8 cellular contexts compared by ENCODE assay signal in the genomic region with DNA sequence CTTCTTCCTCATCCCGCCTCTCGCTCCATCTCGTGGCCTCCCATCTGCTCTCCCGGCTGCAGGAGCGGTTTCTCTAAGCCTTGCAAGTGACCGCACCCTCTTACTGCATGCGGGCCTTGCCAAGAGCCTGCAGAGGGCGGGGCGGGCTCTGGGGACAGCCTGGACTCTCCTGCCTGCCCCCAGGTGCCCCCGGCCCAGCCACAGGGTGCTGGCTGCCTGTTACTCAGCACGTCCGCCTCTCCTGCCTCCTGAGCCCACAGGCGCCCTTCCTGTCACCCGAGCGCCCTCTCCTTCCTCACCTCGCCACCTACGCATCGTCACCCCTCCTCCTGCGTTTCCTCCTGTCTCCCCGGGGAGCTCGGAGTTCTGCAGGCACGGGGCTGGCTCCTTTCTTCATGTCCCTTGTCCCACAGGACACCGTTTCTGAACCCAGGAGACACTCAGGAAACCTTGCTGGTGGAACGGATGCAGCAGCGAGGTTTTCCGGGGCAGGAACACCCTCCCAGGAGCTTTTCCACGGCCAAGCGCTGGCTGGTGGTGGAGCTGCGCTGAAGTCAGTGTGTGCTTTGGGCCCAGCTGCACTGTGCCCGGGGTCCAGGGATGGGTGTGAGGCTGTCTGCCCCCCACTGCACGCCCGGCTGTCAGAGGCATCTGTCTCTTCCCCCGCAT. TPM values are rescaled to one million over a fixed set of nuclear protein-coding genes. Genes with fewer than 3 reads are reported as not detected.
A peak's percentile ranks its signal among the peaks of the same experiment; 100 is the strongest.
DNase-seq lines count a peak whose midpoint lies in the region; ATAC-seq and TF ChIP-seq lines count a peak whose summit lies in the region.

No MANE protein-coding gene starts in this region.

- TF ChIP-seq CTCF in right lobe of liver (IDR thresholded peaks at IDR 0.05) = no peak
- TF ChIP-seq CTCF in type B pancreatic cell (conservative IDR thresholded peaks at IDR 0.05) = no peak

- peak overlapping the region; percentile 93 for H3K27ac Mint-ChIP-seq in activated naive CD4-positive, alpha-beta T cell treated with anti-CD3 and anti-CD28 coated beads, Interleukin-2, amount 10 ng/mL, durations not matched to agents 7 days and 5 days
- no peak overlapping the region for H3K27ac Mint-ChIP-seq in type B pancreatic cell

- peaks cover 7% of the 10 kb centered on the region for H3K9me3 Mint-ChIP-seq in activated naive CD4-positive, alpha-beta T cell treated with anti-CD3 and anti-CD28 coated beads, Interleukin-2, amount 10 ng/mL, durations not matched to agents 7 days and 5 days
- no peaks in the 10 kb centered on the region for H3K9me3 Mint-ChIP-seq in type B pancreatic cell

- no peaks in the 10 kb centered on the region for H3K27me3 ChIP-seq in right lobe of liver

- no peaks in the 10 kb centered on the region for H3K36me3 ChIP-seq in right lobe of liver

- no peak overlapping the region for H3K4me3 ChIP-seq in right lobe of liver

- intact Hi-C loops in right lobe of liver (cut with DNase I) = no loop called here

- peak; percentile 26 for TF ChIP-seq POLR2A in GM18526 (IDR thresholded peaks at IDR 0.05; ENCODE audit: extremely low read depth, insufficient read length)
- no peak for TF ChIP-seq POLR2A in right lobe of liver (IDR thresholded peaks at IDR 0.05)

- ATAC-seq in HG02885 (IDR thresholded peaks at IDR 0.05; ENCODE audit: poor library complexity, unreplicated experiment) = peak; percentile 59
- ATAC-seq in right lobe of liver = peak; percentile 25 to 49 (median 36)

- peaks cover 28% of the 10 kb centered on the region for H3K36me3 Mint-ChIP-seq in activated naive CD4-positive, alpha-beta T cell treated with anti-CD3 and anti-CD28 coated beads, Interleukin-2, amount 10 ng/mL, durations not matched to agents 7 days and 5 days
- no peaks in the 10 kb centered on the region for H3K36me3 Mint-ChIP-seq in type B pancreatic cell

- peak overlapping the region; percentile 85 for H3K4me3 Mint-ChIP-seq in activated naive CD4-positive, alpha-beta T cell treated with anti-CD3 and anti-CD28 coated beads, Interleukin-2, amount 10 ng/mL, durations not matched to agents 7 days and 5 days
- no peak overlapping the region for H3K4me3 Mint-ChIP-seq in type B pancreatic cell

- peaks cover 0 to 31% (median 12%) of the 10 kb centered on the region in 4 donors for H3K4me1 ChIP-seq in right lobe of liver

- peaks cover 76% of the 10 kb centered on the region for H3K4me1 Mint-ChIP-seq in activated naive CD4-positive, alpha-beta T cell treated with anti-CD3 and anti-CD28 coated beads, Interleukin-2, amount 10 ng/mL, durations not matched to agents 7 days and 5 days
- peaks cover 48% of the 10 kb centered on the region for H3K4me1 Mint-ChIP-seq in type B pancreatic cell (ENCODE audit: unreplicated experiment)

- CTCF ChIA-PET in activated naive CD4-positive, alpha-beta T cell treated with anti-CD3 and anti-CD28 coated beads, Interleukin-2, amount 10 ng/mL, durations not matched to agents 7 days and 5 days (lab: Charles Lee) = interaction anchor here (0.6 to 3.8 kb wide), 8 partner anchors 21 to 190 kb away, joined by 3 to 40 read pairs (median 4); a partner anchor contains a TSS

- DNase-seq in SKM-1 (lab: John Stamatoyannopoulos, UW; ENCODE audit: unreplicated experiment) (peak; percentile 71), right lobe of liver (peak in 2 of 3 donors; percentile 73 to 77), type B pancreatic cell (ENCODE audit: extremely low spot score, unreplicated experiment) (no peak), AG08395 (ENCODE audit: low spot score) (no peak)
- peak; percentile 85 for DNase-seq in activated naive CD4-positive, alpha-beta T cell treated with anti-CD3 and anti-CD28 coated beads, Interleukin-2, amount 10 ng/mL, durations not matched to agents 7 days and 5 days
- DNase-seq in stimulated activated CD8-positive, alpha-beta memory T cell treated with anti-CD3 and anti-CD28 coated beads, Interleukin-2, amount 100 ng/mL, for 1 hour (ENCODE audit: low read depth in 2 of 2) = peak; percentile 31 to 44

- WGBS in right lobe of liver (ENCODE audit: insufficient coverage, low coverage, low lambda C conversion rate, missing lambda C conversion rate) = 56% methylated on average over 18 of the region's 33 CpGs

- H3K27me3 Mint-ChIP-seq in activated naive CD4-positive, alpha-beta T cell treated with anti-CD3 and anti-CD28 coated beads, Interleukin-2, amount 10 ng/mL, durations not matched to agents 7 days and 5 days = peaks cover 6% of the 10 kb centered on the region
- H3K27me3 Mint-ChIP-seq in type B pancreatic cell = no peaks in the 10 kb centered on the region

- H3K9me3 ChIP-seq in right lobe of liver = no peaks in the 10 kb centered on the region

- peak overlapping the region in 2 of 3 donors; percentile 33 to 55 for H3K27ac ChIP-seq in right lobe of liver

RNA-seq across cellular contexts. Expression of a gene that starts 28.5 kb away (rescaled TPM):
- total RNA-seq in right lobe of liver = 10 to 100 TPM; 23.1 to 68.8 (median 29.1) TPM
- 13.4 and 17.8 TPM in 2 replicates for total RNA-seq in type B pancreatic cell (ENCODE audit: low replicate concordance)

Comparison
In these comparisons a context has a peak if more than half of its experiments do, and no peak if none do; other contexts are left out.
1. DNase-seq: peak in SKM-1 (single experiment), activated naive CD4-positive, alpha-beta T cell treated with anti-CD3 and anti-CD28 coated beads, Interleukin-2, amount 10 ng/mL, durations not matched to agents 7 days and 5 days (single experiment), right lobe of liver (2 of 3) and stimulated activated CD8-positive, alpha-beta memory T cell treated with anti-CD3 and anti-CD28 coated beads, Interleukin-2, amount 100 ng/mL, for 1 hour (2 of 2); none in type B pancreatic cell (single experiment) and AG08395 (single experiment).